In genomic region chr21:41686664-41687063, GRCh38 we compare ENCODE assay signal across 14 cellular contexts.
DNase-seq lines count a peak whose midpoint lies in the region; ATAC-seq and TF ChIP-seq lines count a peak whose summit lies in the region.
"Had no signal": no experiment of that assay in that cellular context is flagged by ENCODE, and none has a peak within 500 bp of the region (broad histone marks: within the 10 kb centered on the region; RNA-seq: fewer than 3 reads in every experiment).

No MANE protein-coding gene starts in this region.

- no peak overlapping the region for H3K4me3 ChIP-seq in GM23338
- no peak overlapping the region for H3K4me3 ChIP-seq in RWPE2 (ENCODE audit: severe bottlenecking)
- H3K4me3 ChIP-seq: BLaER1, GM23248 had no signal

- no peaks in the 10 kb centered on the region for H3K9me2 ChIP-seq in GM23338 (ENCODE audit: insufficient read depth)

- no peak overlapping the region for H3K27ac Mint-ChIP-seq in GM23338
- no peak overlapping the region for H3K27ac Mint-ChIP-seq in activated T-helper 17 cell treated with anti-CD3 and anti-CD28 coated beads, Interleukin-2, amount 50 U/mL, for 72 hours

- H3K4me2 ChIP-seq in GM23338 = no peak overlapping the region
- H3K4me2 ChIP-seq: BLaER1 had no signal

- DNase-seq in NCI-H82 (lab: John Stamatoyannopoulos, UW) (peak; percentile 11), NCI-H82 treated with DMSO at 0.1 percent for 48 hours (lab: John Stamatoyannopoulos, UW; ENCODE audit: unreplicated experiment) (no peak), GM23338 (ENCODE audit: low spot score) (no peak), RWPE2 (ENCODE audit: low spot score) (no peak), sciatic nerve (ENCODE audit: low spot score) (peak; percentile 21)
- DNase-seq: AML-193, Calu3, DMS 273 treated with DMSO at 0.1 percent for 48 hours, GM23248 had no signal

- H3K27ac ChIP-seq in GM23338 (ENCODE audit: low read depth) (no peak overlapping the region), RWPE2 (ENCODE audit: poor library complexity, severe bottlenecking) (peak overlapping the region; percentile 91)
- H3K27ac ChIP-seq: 22Rv1, BLaER1, GM23248 had no signal

- peaks cover 10% of the 10 kb centered on the region for H3K27me3 Mint-ChIP-seq in GM23338 (ENCODE audit: insufficient read depth, low read depth, poor library complexity)
- peaks cover 24% of the 10 kb centered on the region for H3K27me3 Mint-ChIP-seq in activated T-helper 17 cell treated with anti-CD3 and anti-CD28 coated beads, Interleukin-2, amount 50 U/mL, for 72 hours

- H3K4me1 ChIP-seq in GM23338 (ENCODE audit: insufficient read depth) = 0 out of 2 replicates have a peak, but pooled peaks cover 7% of the 10 kb centered on the region
- peaks cover 36% of the 10 kb centered on the region for H3K4me1 ChIP-seq in RWPE2 (ENCODE audit: insufficient read depth, poor library complexity, severe bottlenecking)
- H3K4me1 ChIP-seq: BLaER1 had no signal

- peak overlapping the region; percentile 14; the same call in 1 of the 2 replicates for H2AFZ ChIP-seq in GM23338
- H2AFZ ChIP-seq: GM23248 had no signal

- no peaks in the 10 kb centered on the region for H3K36me3 Mint-ChIP-seq in GM23338 (ENCODE audit: low read depth)
- no peaks in the 10 kb centered on the region for H3K36me3 Mint-ChIP-seq in activated T-helper 17 cell treated with anti-CD3 and anti-CD28 coated beads, Interleukin-2, amount 50 U/mL, for 72 hours (ENCODE audit: low read depth)

- H3K9me3 Mint-ChIP-seq in GM23338 = no peaks in the 10 kb centered on the region; the same call in 2 of the 3 replicates
- no peaks in the 10 kb centered on the region for H3K9me3 Mint-ChIP-seq in activated T-helper 17 cell treated with anti-CD3 and anti-CD28 coated beads, Interleukin-2, amount 50 U/mL, for 72 hours

- H3K36me3 ChIP-seq in GM23338 (ENCODE audit: insufficient read depth) = no peaks in the 10 kb centered on the region
- H3K36me3 ChIP-seq in RWPE2 (ENCODE audit: low read depth) = no peaks in the 10 kb centered on the region
- H3K36me3 ChIP-seq: BLaER1 had no signal

- H3K27me3 ChIP-seq in GM23338 (ENCODE audit: insufficient read depth) = no peaks in the 10 kb centered on the region
- H3K27me3 ChIP-seq in RWPE2 (ENCODE audit: insufficient read depth, poor library complexity, severe bottlenecking) = no peaks in the 10 kb centered on the region
- H3K27me3 ChIP-seq: BLaER1 had no signal

- H3K4me1 Mint-ChIP-seq in GM23338 = peaks cover 18% of the 10 kb centered on the region
- no peaks in the 10 kb centered on the region for H3K4me1 Mint-ChIP-seq in activated T-helper 17 cell treated with anti-CD3 and anti-CD28 coated beads, Interleukin-2, amount 50 U/mL, for 72 hours

- TF ChIP-seq CTCF in GM23338 (conservative IDR thresholded peaks at IDR 0.05; ENCODE audit: low read depth in 2 of 2) (no peak), RWPE2 (IDR thresholded peaks at IDR 0.05; ENCODE audit: poor library complexity, severe bottlenecking) (no peak)

- no peaks in the 10 kb centered on the region for H4K20me1 ChIP-seq in GM23338 (replicated peaks; ENCODE audit: insufficient read depth)
- H4K20me1 ChIP-seq: BLaER1 had no signal

- H3K9me3 ChIP-seq in RWPE2 (ENCODE audit: severe bottlenecking) = no peaks in the 10 kb centered on the region
- H3K9me3 ChIP-seq: BLaER1 had no signal

- H3K4me3 Mint-ChIP-seq in GM23338 = no peak overlapping the region
- no peak overlapping the region for H3K4me3 Mint-ChIP-seq in activated T-helper 17 cell treated with anti-CD3 and anti-CD28 coated beads, Interleukin-2, amount 50 U/mL, for 72 hours

- ATAC-seq in GM23338 (no peak), RWPE2 (ENCODE audit: low read depth) (no peak), sciatic nerve (no peak), GM19455 (IDR thresholded peaks at IDR 0.05; ENCODE audit: unreplicated experiment) (no peak), HG02678 (IDR thresholded peaks at IDR 0.05; ENCODE audit: unreplicated experiment) (no peak)
- no peak for ATAC-seq in activated T-helper 17 cell treated with anti-CD3 and anti-CD28 coated beads, Interleukin-2, amount 50 U/mL, for 72 hours (replicated peaks)

- no peaks in the 10 kb centered on the region for H3K79me2 ChIP-seq in GM23338 (replicated peaks; ENCODE audit: insufficient read depth)

- H3F3A ChIP-seq in GM23338 (replicated peaks; ENCODE audit: low read depth) = no peaks in the 10 kb centered on the region

- intact Hi-C loops in sciatic nerve (cut with DNase I) = no loop called here

TF ChIP-seq in GM23338, 12 proteins besides CTCF, POLR2A, EP300 and RAD21:
- TF ChIP-seq ZNF462 (CRISPR knock-in tag; IDR thresholded peaks at IDR 0.05) (no peak), CREB1 (CRISPR knock-in tag; IDR thresholded peaks at IDR 0.05; ENCODE audit: low read depth) (no peak), NANOG (IDR thresholded peaks at IDR 0.05; ENCODE audit: borderline replicate concordance) (no peak), JUNB (IDR thresholded peaks at IDR 0.05; ENCODE audit: unreplicated experiment) (no peak), EZH2 (IDR thresholded peaks at IDR 0.05; ENCODE audit: low read depth, unreplicated experiment) (no peak), ZNF331 (CRISPR knock-in tag; IDR thresholded peaks at IDR 0.05; ENCODE audit: low read depth) (no peak)

Comparison
In these comparisons a context has a peak if more than half of its experiments do, and no peak if none do; other contexts are left out.
1. DNase-seq: peak in NCI-H82 (single experiment) and sciatic nerve (single experiment); none in NCI-H82 treated with DMSO at 0.1 percent for 48 hours (single experiment), GM23338 (single experiment) and RWPE2 (single experiment).